ENCODE assay signal across 8 cellular contexts in genomic region chr10:62050941-62051433, GRCh38.
DNase-seq lines count a peak whose midpoint lies in the region; ATAC-seq and TF ChIP-seq lines count a peak whose summit lies in the region.

No MANE protein-coding gene starts in this region.

- no peak overlapping the region for H3K56ac ChIP-seq in H9 (ENCODE audit: insufficient read length, low read depth, low read length)

- peak; percentile 49 for ATAC-seq in activated T-helper 17 cell treated with anti-CD3 and anti-CD28 coated beads, Interleukin-2, amount 50 U/mL, for 72 hours (replicated peaks)
- ATAC-seq in aorta (ENCODE audit: low FRiP score): peak; percentile 62

- H3K27ac ChIP-seq in rectal smooth muscle tissue (ENCODE audit: low read depth, low read length) (peak overlapping the region; percentile 93), aorta (ENCODE audit: low read depth in 1 of 2, low read length in 2 of 2) (peak overlapping the region; percentile 2 to 96), H9 (ENCODE audit: insufficient read length, low read depth, low read length) (no peak overlapping the region)

- no peak overlapping the region for H3K18ac ChIP-seq in H9 (ENCODE audit: insufficient read length, low read depth, low read length)

- H2BK15ac ChIP-seq in H9 (ENCODE audit: low read depth, low read length): no peak overlapping the region

- WGBS in aorta, 2 donors: 1 to 5% methylated on average over 8 of the region's 8 CpGs
- no CpG with 5 or more reads among the region's 8 CpGs for WGBS in H9 (ENCODE audit: extremely low coverage, insufficient read length, low lambda C conversion rate)

- H3K36me3 ChIP-seq in rectal smooth muscle tissue (ENCODE audit: control insufficient read depth, insufficient read depth, low read length): no peaks in the 10 kb centered on the region
- H3K36me3 ChIP-seq in aorta (ENCODE audit: control insufficient read depth in 1 of 2, insufficient read depth in 2 of 2, low read length in 1 of 2): peaks cover 4 to 5% of the 10 kb centered on the region in 2 donors

- no peak overlapping the region for H2BK20ac ChIP-seq in H9 (ENCODE audit: low read depth, low read length, poor library complexity, severe bottlenecking)

- no peak for TF ChIP-seq CTCF in H9 (conservative IDR thresholded peaks at IDR 0.05)

- no peak overlapping the region for H3K14ac ChIP-seq in H9 (ENCODE audit: insufficient read depth, low read length)

- no peak overlapping the region for H4K5ac ChIP-seq in H9 (ENCODE audit: insufficient read length, low read depth, low read length)

- H3K4me1 ChIP-seq in rectal smooth muscle tissue (ENCODE audit: control insufficient read depth, insufficient read depth, low read length): peaks cover 44% of the 10 kb centered on the region
- H3K4me1 ChIP-seq in aorta (ENCODE audit: control insufficient read depth in 1 of 2, insufficient read depth in 2 of 2, low read length in 2 of 2): peaks cover 9 to 13% of the 10 kb centered on the region in 2 donors
- H3K4me1 ChIP-seq in H9 (ENCODE audit: insufficient read depth, low read length): peaks cover 4% of the 10 kb centered on the region; the same call in 1 of the 2 replicates

- no peak overlapping the region for H3T11ph ChIP-seq in H9 (ENCODE audit: low read length)

- no peaks in the 10 kb centered on the region for H3K79me1 ChIP-seq in H9 (ENCODE audit: insufficient read depth, low read depth, low read length, poor library complexity, severe bottlenecking)

- H3K36me3 Mint-ChIP-seq in activated T-helper 17 cell treated with anti-CD3 and anti-CD28 coated beads, Interleukin-2, amount 50 U/mL, for 72 hours (ENCODE audit: low read depth): peaks cover 96% of the 10 kb centered on the region
- no peaks in the 10 kb centered on the region; a peak in 1 of 7 replicates for H3K36me3 Mint-ChIP-seq in H9 (ENCODE audit: insufficient read depth in 1 of 3, low read depth in 3 of 3)

- no peak overlapping the region for H4K8ac ChIP-seq in H9 (replicated peaks; ENCODE audit: insufficient read length, low read depth, low read length)

- no peak overlapping the region for H2BK120ac ChIP-seq in H9 (ENCODE audit: low read depth, low read length, poor library complexity, severe bottlenecking)

- H3K27me3 Mint-ChIP-seq in activated T-helper 17 cell treated with anti-CD3 and anti-CD28 coated beads, Interleukin-2, amount 50 U/mL, for 72 hours: no peaks in the 10 kb centered on the region
- H3K27me3 Mint-ChIP-seq in H9 (ENCODE audit: low read depth): peaks cover 26% of the 10 kb centered on the region

- H2BK12ac ChIP-seq in H9 (ENCODE audit: insufficient read length, low read depth, low read length): no peak overlapping the region

- peak overlapping the region; percentile 98 for H3K4me3 Mint-ChIP-seq in activated T-helper 17 cell treated with anti-CD3 and anti-CD28 coated beads, Interleukin-2, amount 50 U/mL, for 72 hours
- no peak overlapping the region for H3K4me3 Mint-ChIP-seq in H9

- H3K27ac Mint-ChIP-seq in activated T-helper 17 cell treated with anti-CD3 and anti-CD28 coated beads, Interleukin-2, amount 50 U/mL, for 72 hours: peak overlapping the region; percentile 98
- H3K27ac Mint-ChIP-seq in H9: no peak overlapping the region

- H3K9ac ChIP-seq in rectal smooth muscle tissue (ENCODE audit: low read length): peak overlapping the region; percentile 45
- H3K9ac ChIP-seq in H9 (ENCODE audit: extremely low read depth, insufficient read length, low read length): no peak overlapping the region

- H3K9me3 Mint-ChIP-seq in activated T-helper 17 cell treated with anti-CD3 and anti-CD28 coated beads, Interleukin-2, amount 50 U/mL, for 72 hours: peaks cover 4% of the 10 kb centered on the region
- no peaks in the 10 kb centered on the region; a peak in 1 of 5 replicates for H3K9me3 Mint-ChIP-seq in H9

- peak; percentile 84 for DNase-seq in GM04503 (ENCODE audit: low read depth)
- DNase-seq in GOT3 (lab: John Stamatoyannopoulos, UW): peak; percentile 16
- DNase-seq in NCI-H774 (lab: John Stamatoyannopoulos, UW): peak; percentile 39
- peak; percentile 59 for DNase-seq in germinal center (ENCODE audit: low spot score)
- DNase-seq in aorta: peak; percentile 67 to 85
- no peak for DNase-seq in H9

- intact Hi-C loops in aorta (cut with DNase I): no loop called here

- no peak overlapping the region for H4K91ac ChIP-seq in H9 (ENCODE audit: insufficient read length, low read depth, low read length)

- H3K4me3 ChIP-seq in rectal smooth muscle tissue (ENCODE audit: low read length) (peak overlapping the region; percentile 70), aorta (ENCODE audit: low read length in 2 of 2) (peak overlapping the region; percentile 14 to 99)

- H2AK5ac ChIP-seq in H9 (ENCODE audit: insufficient read length, low read length): no peak overlapping the region

- H2BK5ac ChIP-seq in H9 (ENCODE audit: insufficient read length, low read length): no peak overlapping the region

- H3K79me2 ChIP-seq in H9 (ENCODE audit: insufficient read depth, low read length): no peaks in the 10 kb centered on the region

- H3K4me1 Mint-ChIP-seq in activated T-helper 17 cell treated with anti-CD3 and anti-CD28 coated beads, Interleukin-2, amount 50 U/mL, for 72 hours: peaks cover 49% of the 10 kb centered on the region
- peaks cover 39 to 40% of the 10 kb centered on the region in 2 experiments for H3K4me1 Mint-ChIP-seq in H9

- H3K4ac ChIP-seq in H9 (ENCODE audit: low read depth, low read length): no peak overlapping the region

- no peak overlapping the region for H2AFZ ChIP-seq in H9 (ENCODE audit: low read length)

- no peak overlapping the region for H3K23ac ChIP-seq in H9 (ENCODE audit: insufficient read length, low read depth, low read length)

- H4K20me1 ChIP-seq in H9 (ENCODE audit: control insufficient read depth, insufficient read depth, insufficient read length): no peaks in the 10 kb centered on the region

- H3K4me2 ChIP-seq in H9 (ENCODE audit: insufficient read depth, insufficient read length, low read length): no peak overlapping the region

- H3K9me3 ChIP-seq in aorta (ENCODE audit: control insufficient read depth, low read length) (no peaks in the 10 kb centered on the region), H9 (ENCODE audit: control insufficient read depth, low read depth, low read length) (no peaks in the 10 kb centered on the region)

- H3K27me3 ChIP-seq in rectal smooth muscle tissue (ENCODE audit: control insufficient read depth, insufficient read depth, low read length) (no peaks in the 10 kb centered on the region), aorta (ENCODE audit: control insufficient read depth in 1 of 2, insufficient read depth in 2 of 2, low read length in 1 of 2) (no peaks in the 10 kb centered on the region), H9 (ENCODE audit: insufficient read depth, low read length) (no peaks in the 10 kb centered on the region)

- H3K23me2 ChIP-seq in H9 (ENCODE audit: insufficient read length, low read depth, low read length, poor library complexity, severe bottlenecking): peaks cover 4% of the 10 kb centered on the region
